Comparison of ENCODE assay signal across 7 cellular contexts in the genomic region with DNA sequence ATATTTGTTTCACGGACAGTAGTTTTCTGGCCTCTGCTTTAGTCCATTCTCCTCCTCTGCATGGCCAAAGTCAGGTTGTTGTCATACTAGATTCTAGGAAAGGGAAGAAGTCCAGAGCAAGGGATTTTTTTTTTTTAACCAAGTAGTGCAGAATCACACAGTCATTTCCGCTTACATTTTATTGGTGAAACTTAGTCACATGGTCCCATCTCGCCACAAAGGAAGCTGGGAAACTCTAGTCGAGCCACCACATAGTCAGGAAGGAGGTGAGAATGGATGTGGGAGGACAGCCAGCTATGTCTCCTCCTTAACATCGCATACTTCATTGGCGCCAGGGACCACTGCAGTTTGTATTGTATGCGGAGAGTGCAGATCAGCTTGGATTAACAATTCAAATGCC. TPM values are rescaled to one million over a fixed set of nuclear protein-coding genes. Genes with fewer than 3 reads are reported as not detected.
"Had no signal": no experiment of that assay in that cellular context is flagged by ENCODE, and none has a peak within 500 bp of the region (broad histone marks: within the 10 kb centered on the region; RNA-seq: fewer than 3 reads in every experiment).

No MANE protein-coding gene starts in this region.

- H3K4me3 ChIP-seq: GM23248 had no signal

- DNase-seq: GM23248, GOT3, H9, HCEC 1CT, IMR-90, KBM-7 had no signal

- H2AFZ ChIP-seq: GM23248 had no signal

- H3K4me3 Mint-ChIP-seq: H9 had no signal

- H3K27ac Mint-ChIP-seq: H9 had no signal

- H3K27ac ChIP-seq: GM23248 had no signal

- H3K9me3 Mint-ChIP-seq: H9 had no signal

RNA-seq across cellular contexts. Expression of a gene that starts 10.4 kb away (rescaled TPM):
- total RNA-seq: GM23248, H9, HT-29, IMR-90 had no signal
- polyA plus RNA-seq: GM23248, IMR-90 had no signal
